8 cellular contexts compared by ENCODE assay signal in the genomic region with DNA sequence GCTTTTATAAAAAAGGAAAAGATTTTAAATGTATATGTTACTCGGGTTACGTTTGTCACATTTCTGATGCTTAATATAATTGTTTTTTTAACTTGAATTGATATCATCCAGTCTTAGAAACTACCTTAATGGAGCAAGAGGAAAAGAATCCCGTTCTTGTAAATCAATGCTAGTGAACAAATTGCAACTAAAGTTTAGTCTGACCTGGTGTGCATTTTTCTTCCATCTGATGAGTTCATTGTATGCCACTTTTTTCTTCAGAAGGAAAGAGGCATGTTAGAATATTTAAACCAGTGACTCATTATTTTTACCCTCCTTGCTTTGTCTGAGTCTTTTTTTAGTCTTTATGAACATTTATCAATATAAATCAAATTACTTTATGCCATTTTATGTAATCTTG. TPM values are rescaled to one million over a fixed set of nuclear protein-coding genes. Genes with fewer than 3 reads are reported as not detected.
DNase-seq lines count a peak whose midpoint lies in the region; ATAC-seq and TF ChIP-seq lines count a peak whose summit lies in the region.

No MANE protein-coding gene starts in this region.

- H3K36me3 ChIP-seq in PC-9 (ENCODE audit: low read depth) (peaks cover 14% of the 10 kb centered on the region; the same call in 1 of the 2 replicates), parathyroid adenoma (ENCODE audit: control insufficient read depth, insufficient read depth, low read length) (no peaks in the 10 kb centered on the region)

- no TSS peak for BruUV-seq in Calu3 (replicated peaks; lab: Mats Ljungman, UMichigan)
- BruUV-seq in PC-9 (replicated peaks; lab: Mats Ljungman, UMichigan), result no TSS peak

- CTCF ChIA-PET in Calu3 (lab: Charles Lee) (interaction anchor here (1.2 to 1.9 kb wide), 4 partner anchors 101 to 632 kb away, joined by 5 to 8 read pairs (median 6); no protein-coding TSS in a partner anchor), PC-9 (lab: Charles Lee) (interaction anchor here (1.5 kb wide), 1 partner anchor 176 kb away, joined by 7 read pairs; no protein-coding TSS in a partner anchor)

- H3K4me1 Mint-ChIP-seq in Calu3 (ENCODE audit: low read depth, unreplicated experiment), result peaks cover 26% of the 10 kb centered on the region

- peak overlapping the region; percentile 94 for H3K4me3 Mint-ChIP-seq in Calu3 (ENCODE audit: low read depth, unreplicated experiment)

- no peak for ATAC-seq in GM21786 (IDR thresholded peaks at IDR 0.05; ENCODE audit: unreplicated experiment)

- H3K4me2 ChIP-seq in PC-9 (peak overlapping the region; percentile 93), parathyroid adenoma (ENCODE audit: low read length) (no peak overlapping the region)

- H3K9me2 ChIP-seq in PC-9 (ENCODE audit: insufficient read depth), result no peaks in the 10 kb centered on the region

- no peak overlapping the region for H3K9ac ChIP-seq in parathyroid adenoma

- peak overlapping the region; percentile 94 for H3K27ac Mint-ChIP-seq in Calu3 (ENCODE audit: unreplicated experiment)

- intact Hi-C loops in Calu3 (cut with micrococcal nuclease; ENCODE audit: unreplicated experiment) (no loop called here), PC-9 (cut with micrococcal nuclease; ENCODE audit: unreplicated experiment) (loop anchor here (5.0 kb wide), 2 partner anchors 420 to 600 kb away; no protein-coding TSS in a partner anchor)

- no peak for DNase-seq in Calu3
- no peak for DNase-seq in PC-9
- DNase-seq in epithelial cell of proximal tubule (ENCODE audit: low read depth), result no peak
- no peak for DNase-seq in hypothalamus (lab: John Stamatoyannopoulos, UW)
- DNase-seq in NCI-H128 (lab: John Stamatoyannopoulos, UW; ENCODE audit: unreplicated experiment), result no peak
- no peak for DNase-seq in NCI-H1694 treated with DMSO at 0.1 percent for 48 hours (lab: John Stamatoyannopoulos, UW)

- H3K27me3 ChIP-seq in PC-9 (ENCODE audit: insufficient read depth, low read depth) (no peaks in the 10 kb centered on the region), parathyroid adenoma (ENCODE audit: control insufficient read depth, insufficient read depth, low read length) (no peaks in the 10 kb centered on the region)

- no peaks in the 10 kb centered on the region for H3K9me3 Mint-ChIP-seq in Calu3 (ENCODE audit: low read depth, unreplicated experiment)

- H3K9me3 ChIP-seq in PC-9 (ENCODE audit: insufficient read depth, low read depth), result no peaks in the 10 kb centered on the region
- no peaks in the 10 kb centered on the region for H3K9me3 ChIP-seq in parathyroid adenoma (ENCODE audit: control insufficient read depth, low read length)

- H3K27ac ChIP-seq in PC-9 (peak overlapping the region; percentile 95), parathyroid adenoma (no peak overlapping the region)

- peaks cover 44% of the 10 kb centered on the region for H3K4me1 ChIP-seq in PC-9 (replicated peaks; ENCODE audit: insufficient read depth)
- no peaks in the 10 kb centered on the region for H3K4me1 ChIP-seq in parathyroid adenoma

- H3K4me3 ChIP-seq in PC-9 (peak overlapping the region; percentile 91), epithelial cell of proximal tubule (ENCODE audit: low read depth, low read length) (peak overlapping the region; percentile 69), parathyroid adenoma (ENCODE audit: low read depth, low read length) (peak overlapping the region; percentile 23)

- peaks cover 32% of the 10 kb centered on the region for H4K20me1 ChIP-seq in PC-9 (ENCODE audit: insufficient read depth)

- POLR2A ChIA-PET in PC-9 (lab: Charles Lee; ENCODE audit: unreplicated experiment), result interaction anchor here (0.5 to 1.2 kb wide), 3 partner anchors 41 to 632 kb away, joined by 4 to 6 read pairs (median 6); no protein-coding TSS in a partner anchor

- TF ChIP-seq CTCF in Calu3 (IDR thresholded peaks at IDR 0.05; ENCODE audit: unreplicated experiment), result no peak
- no peak for TF ChIP-seq CTCF in PC-9 (conservative IDR thresholded peaks at IDR 0.05)
- TF ChIP-seq CTCF in epithelial cell of proximal tubule (conservative IDR thresholded peaks at IDR 0.05; ENCODE audit: low read depth, low read length), result no peak
- TF ChIP-seq CTCF in parathyroid adenoma (IDR thresholded peaks at IDR 0.05), result no peak

- H3K27me3 Mint-ChIP-seq in Calu3 (ENCODE audit: unreplicated experiment), result no peaks in the 10 kb centered on the region

- peaks cover 43% of the 10 kb centered on the region for H3F3A ChIP-seq in PC-9 (ENCODE audit: insufficient read depth, low read depth)

- peaks cover 60% of the 10 kb centered on the region for H3K36me3 Mint-ChIP-seq in Calu3 (ENCODE audit: insufficient read depth, unreplicated experiment)

- peaks cover 96% of the 10 kb centered on the region for H3K79me2 ChIP-seq in PC-9 (ENCODE audit: low read depth)
- no peaks in the 10 kb centered on the region for H3K79me2 ChIP-seq in parathyroid adenoma

- no peak overlapping the region for H2AFZ ChIP-seq in PC-9
- H2AFZ ChIP-seq in parathyroid adenoma, result no peak overlapping the region

RNA-seq across cellular contexts. Expression of a gene that starts 34.7 kb away (rescaled TPM):
- 147 and 154 TPM in 2 replicates for total RNA-seq in Calu3 (2022)
- total RNA-seq in PC-9 (2021), result 150 and 161 TPM in 2 replicates
- total RNA-seq in epithelial cell of proximal tubule, result 82.3 and 122 TPM in 2 replicates

RNA-seq across cellular contexts. Expression of a gene that starts 42.4 kb away (rescaled TPM):
- total RNA-seq in Calu3 (2022) (not detected in 2 replicates), PC-9 (2021) (0.35 and 0.52 TPM in 2 replicates), epithelial cell of proximal tubule (not detected in 2 replicates)

RNA-seq across cellular contexts. Expression of a gene that starts 52.3 kb away (rescaled TPM):
- not detected in 2 replicates for total RNA-seq in Calu3 (2022)
- total RNA-seq in PC-9 (2021), result 3.0 and 6.3 TPM in 2 replicates
- total RNA-seq in epithelial cell of proximal tubule, result 0.65 TPM in 1 of 2 replicates, not detected in the other

Comparison
In these comparisons a context has a peak if more than half of its experiments do, and no peak if none do; other contexts are left out.
1. H3K4me3 ChIP-seq: peak in every context shown above with its lines; median percentile 91 in PC-9; 69 in epithelial cell of proximal tubule; 23 in parathyroid adenoma.